Comparison of ENCODE assay signal across 10 cellular contexts in the genomic region with DNA sequence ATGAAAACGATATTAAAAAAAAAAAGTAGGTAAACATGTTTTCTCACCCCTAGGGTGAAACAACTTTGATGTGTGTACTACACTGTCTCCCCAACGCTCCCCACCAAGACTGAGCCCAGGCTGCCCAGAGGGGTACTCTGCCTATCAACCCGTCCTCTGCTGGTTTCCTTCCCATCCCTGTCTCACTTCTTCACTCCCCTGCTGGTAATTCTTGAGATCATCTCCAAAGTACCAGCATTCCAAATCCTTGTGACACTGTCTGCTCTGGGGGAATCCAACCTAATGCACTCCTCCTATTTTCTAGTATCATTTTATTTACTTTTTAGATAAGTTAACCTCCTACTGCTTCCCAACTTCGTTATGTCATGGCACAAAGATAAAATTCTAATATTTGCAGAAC.
"Had no signal": no experiment of that assay in that cellular context is flagged by ENCODE, and none has a peak within 500 bp of the region (broad histone marks: within the 10 kb centered on the region; RNA-seq: fewer than 3 reads in every experiment).

No MANE protein-coding gene starts in this region.

- H3K4me3 ChIP-seq: GM23248, HAP-1 had no signal

- H3K9me3 Mint-ChIP-seq: HFFc6, IgD-negative memory B cell had no signal

- H3K27ac ChIP-seq: GM23248, HL-60 had no signal

- DNase-seq: GM23248, GOT3, H7, HFFc6, KBM-7 had no signal

- H3K36me3 Mint-ChIP-seq: IgD-negative memory B cell had no signal

- ATAC-seq: HCT116, HepG2 had no signal

- H3K27me3 Mint-ChIP-seq: IgD-negative memory B cell had no signal

- H3K9ac ChIP-seq: GM23248 had no signal

- H3K27ac Mint-ChIP-seq: HFFc6, IgD-negative memory B cell had no signal

- H3K4me3 Mint-ChIP-seq: HFFc6, IgD-negative memory B cell had no signal

- H3K4me1 ChIP-seq: HAP-1 had no signal

- H3K36me3 ChIP-seq: HAP-1 had no signal

- FAIRE-seq: HepG2 had no signal

- H3K9me3 ChIP-seq: HAP-1 had no signal
